ENCODE assay signal across 2 cellular contexts in genomic region chr9:132743886-132744544, GRCh38.
TF ChIP-seq lines count a peak whose summit lies in the region.

No MANE protein-coding gene starts in this region.

TF ChIP-seq in SK-N-SH, 30 proteins besides CTCF, POLR2A, EP300 and RAD21 (continued from another document):
- TF ChIP-seq POLR2AphosphoS5 (IDR thresholded peaks at IDR 0.05; ENCODE audit: low read depth, low read length) (no peak), SIN3A (IDR thresholded peaks at IDR 0.05; ENCODE audit: borderline replicate concordance, low read depth, low read length) (no peak), NFIC (IDR thresholded peaks at IDR 0.05; ENCODE audit: borderline replicate concordance) (no peak), CHD2 (IDR thresholded peaks at IDR 0.05; ENCODE audit: low read length, partially characterized antibody) (no peak), ZBTB33 (IDR thresholded peaks at IDR 0.05; ENCODE audit: borderline replicate concordance, low read depth) (no peak), USF2 (IDR thresholded peaks at IDR 0.05; ENCODE audit: borderline replicate concordance, low read depth, low read length) (no peak), SMC3 (IDR thresholded peaks at IDR 0.05; ENCODE audit: low read depth, low read length) (no peak), FOXM1 (IDR thresholded peaks at IDR 0.05; ENCODE audit: low read depth) (no peak), TEAD4 (IDR thresholded peaks at IDR 0.05; ENCODE audit: borderline replicate concordance, insufficient read depth) (no peak), PBX3 (IDR thresholded peaks at IDR 0.05) (no peak), RXRA (IDR thresholded peaks at IDR 0.05; ENCODE audit: borderline replicate concordance, low read depth) (no peak)

TF ChIP-seq in SK-N-SH treated with all-trans-retinoic acid at 6 μM for 48 hours, 23 proteins besides CTCF, POLR2A, EP300 and RAD21 (continued from another document):
- TF ChIP-seq CSRNP3 (CRISPR knock-in tag; IDR thresholded peaks at IDR 0.05) (no peak), TCF4 (CRISPR knock-in tag; IDR thresholded peaks at IDR 0.05; ENCODE audit: borderline replicate concordance) (no peak), CSDC2 (CRISPR knock-in tag; IDR thresholded peaks at IDR 0.05) (no peak), POU6F1 (CRISPR knock-in tag; IDR thresholded peaks at IDR 0.05; ENCODE audit: borderline replicate concordance, low read depth) (no peak)
